8 cellular contexts compared by ENCODE assay signal in genomic region chr11:104968365-104968855, GRCh38. TPM values are rescaled to one million over a fixed set of nuclear protein-coding genes. Genes with fewer than 3 reads are reported as not detected.
DNase-seq lines count a peak whose midpoint lies in the region; ATAC-seq and TF ChIP-seq lines count a peak whose summit lies in the region.

CASP4 (minus strand) TSS chr11:104968574; CDS start chr11:104968525, 49 bp downstream.

- ATAC-seq in GM21576 (IDR thresholded peaks at IDR 0.05; ENCODE audit: unreplicated experiment), result peak; percentile 88
- peak; percentile 52 to 88 (median 78) for ATAC-seq in T-cell (replicated peaks in 1 of 4)
- peak; percentile 73 to 86 for ATAC-seq in natural killer cell treated with Interleukin-12 subunit alpha and Interleukin-12 subunit beta and Interleukin-15 and Interleukin-18, amount 100 ng/mL, for 72 hours

- peak within 1 kb of the TSS; percentile 94 to 99 (median 98) for H3K4me3 Mint-ChIP-seq in IgD-negative memory B cell
- H3K4me3 Mint-ChIP-seq in T-cell, result peak within 1 kb of the TSS; percentile 90 to 94 (median 92)
- H3K4me3 Mint-ChIP-seq in natural killer cell treated with Interleukin-12 subunit alpha and Interleukin-12 subunit beta and Interleukin-15 and Interleukin-18, amount 100 ng/mL, for 72 hours, result peak within 1 kb of the TSS; percentile 99

- peak; percentile 47 for DNase-seq in NCI-H1092 treated with DMSO at 0.1 percent for 48 hours (lab: John Stamatoyannopoulos, UW)
- no peak for DNase-seq in NCI-H1092 (lab: John Stamatoyannopoulos, UW)
- peak in 2 of 34 experiments; percentile 2 to 26 for DNase-seq in T-cell
- DNase-seq in erythroblast (lab: John Stamatoyannopoulos, UW), result peak; percentile 45 to 47
- peak; percentile 61 for DNase-seq in natural killer cell treated with Interleukin-12 subunit alpha and Interleukin-12 subunit beta and Interleukin-15 and Interleukin-18, amount 100 ng/mL, for 72 hours (ENCODE audit: low spot score)
- DNase-seq in NCI-H128 (lab: John Stamatoyannopoulos, UW; ENCODE audit: unreplicated experiment), result no peak

- H3K27ac Mint-ChIP-seq in IgD-negative memory B cell (peak within 1 kb of the TSS; percentile 81 to 98 (median 97)), T-cell (peak within 1 kb of the TSS; percentile 96 to 99)
- peak within 1 kb of the TSS; percentile 95 to 100 for H3K27ac Mint-ChIP-seq in natural killer cell treated with Interleukin-12 subunit alpha and Interleukin-12 subunit beta and Interleukin-15 and Interleukin-18, amount 100 ng/mL, for 72 hours

- H3K9me3 Mint-ChIP-seq in IgD-negative memory B cell, result peaks cover 4 to 6% (median 5%) of the 10 kb centered on the region in 3 donors
- peaks cover 6 to 16% (median 9%) of the 10 kb centered on the region in 3 donors for H3K9me3 Mint-ChIP-seq in T-cell
- peaks cover 4% of the 10 kb centered on the region for H3K9me3 Mint-ChIP-seq in natural killer cell treated with Interleukin-12 subunit alpha and Interleukin-12 subunit beta and Interleukin-15 and Interleukin-18, amount 100 ng/mL, for 72 hours

- CTCF ChIA-PET in T-cell (lab: Charles Lee), result interaction anchor here in 1 of 2 donors (1.4 to 1.8 kb wide), 2 partner anchors 22 to 32 kb away, joined by 4 to 9 read pairs; no protein-coding TSS in a partner anchor

- H3K36me3 Mint-ChIP-seq in IgD-negative memory B cell, result peaks cover 17% of the 10 kb centered on the region
- peaks cover 23% of the 10 kb centered on the region for H3K36me3 Mint-ChIP-seq in T-cell
- peaks cover 48% of the 10 kb centered on the region for H3K36me3 Mint-ChIP-seq in natural killer cell treated with Interleukin-12 subunit alpha and Interleukin-12 subunit beta and Interleukin-15 and Interleukin-18, amount 100 ng/mL, for 72 hours

- H3K4me1 Mint-ChIP-seq in IgD-negative memory B cell, result peaks cover 30 to 36% (median 31%) of the 10 kb centered on the region in 3 donors
- peaks cover 35 to 46% (median 42%) of the 10 kb centered on the region in 3 donors for H3K4me1 Mint-ChIP-seq in T-cell
- H3K4me1 Mint-ChIP-seq in natural killer cell treated with Interleukin-12 subunit alpha and Interleukin-12 subunit beta and Interleukin-15 and Interleukin-18, amount 100 ng/mL, for 72 hours (ENCODE audit: low read depth in 2 of 2), result peaks cover 51 to 57% of the 10 kb centered on the region in 2 donors

- H3K27me3 Mint-ChIP-seq in IgD-negative memory B cell, result no peaks in the 10 kb centered on the region
- no peaks in the 10 kb centered on the region for H3K27me3 Mint-ChIP-seq in T-cell
- H3K27me3 Mint-ChIP-seq in natural killer cell treated with Interleukin-12 subunit alpha and Interleukin-12 subunit beta and Interleukin-15 and Interleukin-18, amount 100 ng/mL, for 72 hours, result no peaks in the 10 kb centered on the region

- TF ChIP-seq POLR2A in erythroblast (IDR thresholded peaks at IDR 0.05; ENCODE audit: low read length), result peak; percentile 52

- POLR2A ChIA-PET in T-cell (lab: Charles Lee), result interaction anchor here in 1 of 2 donors (0.8 kb wide), 1 partner anchor 41 kb away, joined by 3 read pairs; no protein-coding TSS in a partner anchor

RNA-seq across cellular contexts. Expression of gene CASP4, which starts in this region (rescaled TPM):
- polyA plus RNA-seq in IgD-negative memory B cell, result 105 TPM
- total RNA-seq in T-cell, result 10 to 100 TPM; 70.3 to 95.8 (median 80.2) TPM
- 100 to 1,000 TPM; 118 to 211 TPM for total RNA-seq in natural killer cell treated with Interleukin-12 subunit alpha and Interleukin-12 subunit beta and Interleukin-15 and Interleukin-18, amount 100 ng/mL, for 72 hours

Comparison
In these comparisons a context has a peak if more than half of its experiments do, and no peak if none do; other contexts are left out.
1. DNase-seq: peak in NCI-H1092 treated with DMSO at 0.1 percent for 48 hours (single experiment), erythroblast (2 of 2) and natural killer cell treated with Interleukin-12 subunit alpha and Interleukin-12 subunit beta and Interleukin-15 and Interleukin-18, amount 100 ng/mL, for 72 hours (single experiment); none in NCI-H1092 (single experiment) and NCI-H128 (single experiment).
2. Peak in every context shown above with its lines, with median percentiles within 50 percentile points of each other: ATAC-seq, H3K27ac Mint-ChIP-seq and H3K4me3 Mint-ChIP-seq.